8 cellular contexts compared by ENCODE assay signal in the genomic region with DNA sequence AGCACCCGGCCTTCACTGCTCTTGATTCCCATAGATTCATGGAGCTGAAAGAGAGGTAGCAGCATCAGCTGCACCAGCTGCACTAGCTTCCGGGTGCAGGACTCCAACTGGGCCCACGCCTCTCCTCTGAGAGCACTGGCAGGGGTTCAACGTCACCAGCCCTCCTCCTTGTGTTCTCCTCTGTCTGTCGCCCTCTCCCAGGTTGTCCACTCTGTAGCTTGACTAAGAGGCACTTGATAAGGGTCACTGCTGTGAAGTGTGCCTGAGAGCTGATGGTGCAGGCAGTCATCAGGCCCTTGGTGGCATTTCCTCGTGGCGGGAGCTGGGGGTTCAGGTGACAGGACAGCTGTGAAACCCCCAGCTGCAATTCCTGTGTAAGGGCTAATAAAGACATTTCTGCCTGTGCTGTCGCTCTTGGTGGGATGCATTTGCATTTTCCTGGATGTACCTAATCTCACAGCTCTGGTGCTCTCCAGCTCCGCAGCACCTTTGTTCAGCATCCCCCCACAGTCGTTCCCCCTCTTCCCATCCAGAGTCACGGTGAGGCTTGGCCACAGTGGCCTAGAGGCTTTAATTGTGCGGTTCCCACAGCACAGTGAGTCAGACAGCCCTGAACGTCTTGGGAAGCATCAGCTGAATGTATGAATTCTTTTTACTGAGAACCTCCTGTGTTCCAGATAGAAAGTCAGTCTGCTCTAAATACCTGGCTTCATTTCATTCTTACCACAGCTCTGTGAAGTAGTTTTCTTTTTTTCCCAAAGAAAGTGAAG. TPM values are rescaled to one million over a fixed set of nuclear protein-coding genes. Genes with fewer than 3 reads are reported as not detected.
DNase-seq lines count a peak whose midpoint lies in the region; ATAC-seq and TF ChIP-seq lines count a peak whose summit lies in the region.

No MANE protein-coding gene starts in this region.

- no peaks in the 10 kb centered on the region for H3K9me3 Mint-ChIP-seq in T-helper 1 cell treated with Interleukin-12 subunit alpha and Interleukin-12 subunit beta and Interleukin-4 antibody, amounts not matched to agents 30 μg/mL and 1 μg/mL, for 36 hours
- H3K9me3 Mint-ChIP-seq in stimulated activated naive CD8-positive, alpha-beta T cell treated with anti-CD3 and anti-CD28 coated beads, Interleukin-15, amount 100 ng/mL, for 72 hours, result no peaks in the 10 kb centered on the region
- H3K9me3 Mint-ChIP-seq in mesothelial cell of epicardium, result peaks cover 5% of the 10 kb centered on the region

- peak overlapping the region; percentile 41 for H3K27ac Mint-ChIP-seq in T-helper 1 cell treated with Interleukin-12 subunit alpha and Interleukin-12 subunit beta and Interleukin-4 antibody, amounts not matched to agents 30 μg/mL and 1 μg/mL, for 36 hours
- H3K27ac Mint-ChIP-seq in stimulated activated naive CD8-positive, alpha-beta T cell treated with anti-CD3 and anti-CD28 coated beads, Interleukin-15, amount 100 ng/mL, for 72 hours, result peak overlapping the region in 1 of 2 donors; percentile 9
- H3K27ac Mint-ChIP-seq in mesothelial cell of epicardium, result no peak overlapping the region

- peaks cover 37% of the 10 kb centered on the region for H3K4me1 Mint-ChIP-seq in T-helper 1 cell treated with Interleukin-12 subunit alpha and Interleukin-12 subunit beta and Interleukin-4 antibody, amounts not matched to agents 30 μg/mL and 1 μg/mL, for 36 hours (ENCODE audit: low read depth)
- peaks cover 88% of the 10 kb centered on the region for H3K4me1 Mint-ChIP-seq in stimulated activated naive CD8-positive, alpha-beta T cell treated with anti-CD3 and anti-CD28 coated beads, Interleukin-15, amount 100 ng/mL, for 72 hours
- peaks cover 8% of the 10 kb centered on the region for H3K4me1 Mint-ChIP-seq in mesothelial cell of epicardium

- peaks cover 15% of the 10 kb centered on the region for H3K36me3 Mint-ChIP-seq in T-helper 1 cell treated with Interleukin-12 subunit alpha and Interleukin-12 subunit beta and Interleukin-4 antibody, amounts not matched to agents 30 μg/mL and 1 μg/mL, for 36 hours (ENCODE audit: low read depth)
- H3K36me3 Mint-ChIP-seq in mesothelial cell of epicardium, result peaks cover 10% of the 10 kb centered on the region

- no peak overlapping the region for H3K4me3 Mint-ChIP-seq in T-helper 1 cell treated with Interleukin-12 subunit alpha and Interleukin-12 subunit beta and Interleukin-4 antibody, amounts not matched to agents 30 μg/mL and 1 μg/mL, for 36 hours
- H3K4me3 Mint-ChIP-seq in stimulated activated naive CD8-positive, alpha-beta T cell treated with anti-CD3 and anti-CD28 coated beads, Interleukin-15, amount 100 ng/mL, for 72 hours, result peak overlapping the region; percentile 34 to 62
- H3K4me3 Mint-ChIP-seq in mesothelial cell of epicardium, result no peak overlapping the region

- no peak for DNase-seq in T-helper 1 cell
- DNase-seq in glomerular visceral epithelial cell (ENCODE audit: extremely low spot score), result peak; percentile 66
- DNase-seq in stimulated activated naive CD8-positive, alpha-beta T cell treated with anti-CD3 and anti-CD28 coated beads, Interleukin-15, amount 100 ng/mL, for 72 hours, result no peak
- DNase-seq in mesothelial cell of epicardium (ENCODE audit: low spot score in 2 of 2, unreplicated experiment in 2 of 2), result no peak
- no peak for DNase-seq in DMS114 treated with DMSO at 0.1 percent for 48 hours (lab: John Stamatoyannopoulos, UW; ENCODE audit: unreplicated experiment)

- no peaks in the 10 kb centered on the region for H3K27me3 Mint-ChIP-seq in T-helper 1 cell treated with Interleukin-12 subunit alpha and Interleukin-12 subunit beta and Interleukin-4 antibody, amounts not matched to agents 30 μg/mL and 1 μg/mL, for 36 hours (ENCODE audit: low read depth)
- no peaks in the 10 kb centered on the region for H3K27me3 Mint-ChIP-seq in stimulated activated naive CD8-positive, alpha-beta T cell treated with anti-CD3 and anti-CD28 coated beads, Interleukin-15, amount 100 ng/mL, for 72 hours
- H3K27me3 Mint-ChIP-seq in mesothelial cell of epicardium (ENCODE audit: low read depth), result no peaks in the 10 kb centered on the region

- no peak for TF ChIP-seq CTCF in mesothelial cell of epicardium (IDR thresholded peaks at IDR 0.05; ENCODE audit: unreplicated experiment)

- ATAC-seq in SK-N-SH treated with all-trans-retinoic acid at 6 μM for 48 hours (peak; percentile 77), GM18520 (IDR thresholded peaks at IDR 0.05; ENCODE audit: unreplicated experiment) (no peak)
- no peak for ATAC-seq in stimulated activated naive CD8-positive, alpha-beta T cell treated with anti-CD3 and anti-CD28 coated beads, Interleukin-15, amount 100 ng/mL, for 72 hours

TF ChIP-seq in SK-N-SH treated with all-trans-retinoic acid at 6 μM for 48 hours, 23 proteins besides CTCF, POLR2A, EP300 and RAD21:
- TF ChIP-seq ZNF8 (CRISPR knock-in tag; IDR thresholded peaks at IDR 0.05), result no peak
- TF ChIP-seq RARB (CRISPR knock-in tag; IDR thresholded peaks at IDR 0.05), result no peak
- no peak for TF ChIP-seq TOX (CRISPR knock-in tag; IDR thresholded peaks at IDR 0.05; ENCODE audit: borderline replicate concordance)
- no peak for TF ChIP-seq ZC3H10 (CRISPR knock-in tag; IDR thresholded peaks at IDR 0.05)
- TF ChIP-seq, protein P1, sequence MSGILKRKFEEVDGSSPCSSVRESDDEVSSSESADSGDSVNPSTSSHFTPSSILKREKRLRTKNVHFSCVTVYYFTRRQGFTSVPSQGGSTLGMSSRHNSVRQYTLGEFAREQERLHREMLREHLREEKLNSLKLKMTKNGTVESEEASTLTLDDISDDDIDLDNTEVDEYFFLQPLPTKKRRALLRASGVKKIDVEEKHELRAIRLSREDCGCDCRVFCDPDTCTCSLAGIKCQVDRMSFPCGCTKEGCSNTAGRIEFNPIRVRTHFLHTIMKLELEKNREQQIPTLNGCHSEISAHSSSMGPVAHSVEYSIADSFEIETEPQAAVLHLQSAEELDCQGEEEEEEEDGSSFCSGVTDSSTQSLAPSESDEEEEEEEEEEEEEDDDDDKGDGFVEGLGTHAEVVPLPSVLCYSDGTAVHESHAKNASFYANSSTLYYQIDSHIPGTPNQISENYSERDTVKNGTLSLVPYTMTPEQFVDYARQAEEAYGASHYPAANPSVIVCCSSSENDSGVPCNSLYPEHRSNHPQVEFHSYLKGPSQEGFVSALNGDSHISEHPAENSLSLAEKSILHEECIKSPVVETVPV (CRISPR knock-in tag; IDR thresholded peaks at IDR 0.05), result no peak
- TF ChIP-seq, protein P2, sequence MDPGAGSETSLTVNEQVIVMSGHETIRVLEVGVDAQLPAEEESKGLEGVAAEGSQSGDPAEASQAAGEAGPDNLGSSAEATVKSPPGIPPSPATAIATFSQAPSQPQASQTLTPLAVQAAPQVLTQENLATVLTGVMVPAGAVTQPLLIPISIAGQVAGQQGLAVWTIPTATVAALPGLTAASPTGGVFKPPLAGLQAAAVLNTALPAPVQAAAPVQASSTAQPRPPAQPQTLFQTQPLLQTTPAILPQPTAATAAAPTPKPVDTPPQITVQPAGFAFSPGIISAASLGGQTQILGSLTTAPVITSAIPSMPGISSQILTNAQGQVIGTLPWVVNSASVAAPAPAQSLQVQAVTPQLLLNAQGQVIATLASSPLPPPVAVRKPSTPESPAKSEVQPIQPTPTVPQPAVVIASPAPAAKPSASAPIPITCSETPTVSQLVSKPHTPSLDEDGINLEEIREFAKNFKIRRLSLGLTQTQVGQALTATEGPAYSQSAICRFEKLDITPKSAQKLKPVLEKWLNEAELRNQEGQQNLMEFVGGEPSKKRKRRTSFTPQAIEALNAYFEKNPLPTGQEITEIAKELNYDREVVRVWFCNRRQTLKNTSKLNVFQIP (CRISPR knock-in tag; IDR thresholded peaks at IDR 0.05; ENCODE audit: borderline replicate concordance, low read depth), result no peak
- no peak for TF ChIP-seq ZFP3 (CRISPR knock-in tag; IDR thresholded peaks at IDR 0.05)
- TF ChIP-seq ZNF565 (CRISPR knock-in tag; conservative IDR thresholded peaks at IDR 0.05; ENCODE audit: low read depth), result no peak
- no peak for TF ChIP-seq OSR1 (CRISPR knock-in tag; IDR thresholded peaks at IDR 0.05)
- TF ChIP-seq ZNF70 (CRISPR knock-in tag; IDR thresholded peaks at IDR 0.05), result no peak
- no peak for TF ChIP-seq SNAI2 (CRISPR knock-in tag; IDR thresholded peaks at IDR 0.05)
- TF ChIP-seq, protein P3, sequence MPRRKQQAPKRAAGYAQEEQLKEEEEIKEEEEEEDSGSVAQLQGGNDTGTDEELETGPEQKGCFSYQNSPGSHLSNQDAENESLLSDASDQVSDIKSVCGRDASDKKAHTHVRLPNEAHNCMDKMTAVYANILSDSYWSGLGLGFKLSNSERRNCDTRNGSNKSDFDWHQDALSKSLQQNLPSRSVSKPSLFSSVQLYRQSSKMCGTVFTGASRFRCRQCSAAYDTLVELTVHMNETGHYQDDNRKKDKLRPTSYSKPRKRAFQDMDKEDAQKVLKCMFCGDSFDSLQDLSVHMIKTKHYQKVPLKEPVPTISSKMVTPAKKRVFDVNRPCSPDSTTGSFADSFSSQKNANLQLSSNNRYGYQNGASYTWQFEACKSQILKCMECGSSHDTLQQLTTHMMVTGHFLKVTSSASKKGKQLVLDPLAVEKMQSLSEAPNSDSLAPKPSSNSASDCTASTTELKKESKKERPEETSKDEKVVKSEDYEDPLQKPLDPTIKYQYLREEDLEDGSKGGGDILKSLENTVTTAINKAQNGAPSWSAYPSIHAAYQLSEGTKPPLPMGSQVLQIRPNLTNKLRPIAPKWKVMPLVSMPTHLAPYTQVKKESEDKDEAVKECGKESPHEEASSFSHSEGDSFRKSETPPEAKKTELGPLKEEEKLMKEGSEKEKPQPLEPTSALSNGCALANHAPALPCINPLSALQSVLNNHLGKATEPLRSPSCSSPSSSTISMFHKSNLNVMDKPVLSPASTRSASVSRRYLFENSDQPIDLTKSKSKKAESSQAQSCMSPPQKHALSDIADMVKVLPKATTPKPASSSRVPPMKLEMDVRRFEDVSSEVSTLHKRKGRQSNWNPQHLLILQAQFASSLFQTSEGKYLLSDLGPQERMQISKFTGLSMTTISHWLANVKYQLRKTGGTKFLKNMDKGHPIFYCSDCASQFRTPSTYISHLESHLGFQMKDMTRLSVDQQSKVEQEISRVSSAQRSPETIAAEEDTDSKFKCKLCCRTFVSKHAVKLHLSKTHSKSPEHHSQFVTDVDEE (CRISPR knock-in tag; IDR thresholded peaks at IDR 0.05), result no peak
- TF ChIP-seq ZFP30 (CRISPR knock-in tag; IDR thresholded peaks at IDR 0.05), result no peak
- no peak for TF ChIP-seq ISL1 (CRISPR knock-in tag; IDR thresholded peaks at IDR 0.05)

RNA-seq across cellular contexts. Expression of a gene that starts 28.5 kb away (rescaled TPM):
- 65.3 to 67.3 TPM (median 65.7 TPM) in 3 replicates for total RNA-seq in mesothelial cell of epicardium

Comparison
In these comparisons a context has a peak if more than half of its experiments do, and no peak if none do; other contexts are left out.
1. H3K4me3 Mint-ChIP-seq: peak in stimulated activated naive CD8-positive, alpha-beta T cell treated with anti-CD3 and anti-CD28 coated beads, Interleukin-15, amount 100 ng/mL, for 72 hours (2 of 2); none in T-helper 1 cell treated with Interleukin-12 subunit alpha and Interleukin-12 subunit beta and Interleukin-4 antibody, amounts not matched to agents 30 μg/mL and 1 μg/mL, for 36 hours (single experiment) and mesothelial cell of epicardium (single experiment).